Comparison of ENCODE assay signal across 12 cellular contexts in genomic region chr3:46977811-46978195, GRCh38. TPM values are rescaled to one million over a fixed set of nuclear protein-coding genes. Genes with fewer than 3 reads are reported as not detected.
A peak's percentile ranks its signal among the peaks of the same experiment; 100 is the strongest.
DNase-seq lines count a peak whose midpoint lies in the region; ATAC-seq and TF ChIP-seq lines count a peak whose summit lies in the region.
"Had no signal": no experiment of that assay in that cellular context is flagged by ENCODE, and none has a peak within 500 bp of the region (broad histone marks: within the 10 kb centered on the region; RNA-seq: fewer than 3 reads in every experiment).

No MANE protein-coding gene starts in this region.

- H3K9me3 ChIP-seq in Caco-2 = no peaks in the 10 kb centered on the region
- H3K9me3 ChIP-seq in Peyer's patch = no peaks in the 10 kb centered on the region
- no peaks in the 10 kb centered on the region for H3K9me3 ChIP-seq in esophagus muscularis mucosa
- H3K9me3 ChIP-seq: pancreas had no signal

- H3K27ac Mint-ChIP-seq in Caco-2 (ENCODE audit: unreplicated experiment) (peak overlapping the region; percentile 98), progenitor cell of endocrine pancreas (peak overlapping the region; percentile 99)

- CTCF ChIA-PET in Caco-2 (lab: Charles Lee) = no interaction called here

- 98% methylated on average over 5 of the region's 5 CpGs for WGBS in esophagus muscularis mucosa

- H3K4me3 Mint-ChIP-seq in Caco-2 (ENCODE audit: unreplicated experiment) (peak overlapping the region; percentile 91), progenitor cell of endocrine pancreas (ENCODE audit: low read depth) (peak overlapping the region; percentile 99)

- H3K4me1 Mint-ChIP-seq in Caco-2 (ENCODE audit: low read depth, unreplicated experiment) (peaks cover 23% of the 10 kb centered on the region), progenitor cell of endocrine pancreas (ENCODE audit: low read depth) (peaks cover 49% of the 10 kb centered on the region)

- TF ChIP-seq CTCF in Caco-2 (IDR thresholded peaks at IDR 0.05; ENCODE audit: insufficient read depth in 1 of 2, low read depth in 1 of 2, low read length in 1 of 2, severe bottlenecking in 1 of 2, unreplicated experiment in 1 of 2) (no peak), Peyer's patch (IDR thresholded peaks at IDR 0.05) (no peak), esophagus muscularis mucosa (IDR thresholded peaks at IDR 0.05) (no peak), progenitor cell of endocrine pancreas (IDR thresholded peaks at IDR 0.05; ENCODE audit: unreplicated experiment) (no peak)

- H3K4me1 ChIP-seq in Caco-2 = peaks cover 49% of the 10 kb centered on the region
- peaks cover 0 to 62% (median 18%) of the 10 kb centered on the region in 4 donors for H3K4me1 ChIP-seq in Peyer's patch
- peaks cover 47 to 78% (median 74%) of the 10 kb centered on the region in 4 donors for H3K4me1 ChIP-seq in esophagus muscularis mucosa

- peaks cover 38% of the 10 kb centered on the region for H3K36me3 Mint-ChIP-seq in Caco-2 (ENCODE audit: insufficient read depth, unreplicated experiment)
- peaks cover 6% of the 10 kb centered on the region for H3K36me3 Mint-ChIP-seq in progenitor cell of endocrine pancreas (ENCODE audit: insufficient read depth)

- H3K9me3 Mint-ChIP-seq in Caco-2 (ENCODE audit: unreplicated experiment) (no peaks in the 10 kb centered on the region), progenitor cell of endocrine pancreas (ENCODE audit: low read depth) (no peaks in the 10 kb centered on the region)

- intact Hi-C loops in Caco-2 (cut with micrococcal nuclease; ENCODE audit: unreplicated experiment) (no loop called here), esophagus muscularis mucosa (cut with DNase I) (loop anchor here (5.0 kb wide), 1 partner anchor 41 kb away; no protein-coding TSS in a partner anchor)

- POLR2A ChIA-PET in Caco-2 (lab: Charles Lee) = no interaction called here

- no peak for TF ChIP-seq EP300 in esophagus muscularis mucosa (IDR thresholded peaks at IDR 0.05)

- DNase-seq in Caco-2 = no peak
- DNase-seq in Peyer's patch = no peak
- DNase-seq in esophagus muscularis mucosa (ENCODE audit: extremely low spot score) = no peak
- DNase-seq in progenitor cell of endocrine pancreas (ENCODE audit: low spot score, unreplicated experiment) = no peak
- DNase-seq in NCI-H748 (lab: John Stamatoyannopoulos, UW; ENCODE audit: unreplicated experiment) = no peak
- no peak for DNase-seq in LoVo (ENCODE audit: low spot score)
- DNase-seq: activated CD4-positive, alpha-beta T cell treated with anti-CD3 and anti-CD28 coated beads for 1 hour; Kasumi-1; NK-92 treated with Interleukin-12 subunit alpha and Interleukin-12 subunit beta, amount 100 ng/mL, for 24 hours had no signal

- H3K27me3 ChIP-seq in Caco-2 (replicated peaks; ENCODE audit: control insufficient read depth, insufficient read depth, low read length) (no peaks in the 10 kb centered on the region), Peyer's patch (no peaks in the 10 kb centered on the region), esophagus muscularis mucosa (no peaks in the 10 kb centered on the region)
- H3K27me3 ChIP-seq: pancreas had no signal

- ATAC-seq in HG03460 (IDR thresholded peaks at IDR 0.05; ENCODE audit: unreplicated experiment) = no peak
- ATAC-seq in HG03432 (IDR thresholded peaks at IDR 0.05; ENCODE audit: unreplicated experiment) = no peak
- ATAC-seq: pancreas had no signal

- peak overlapping the region in 3 of 4 donors; percentile 73 to 93 (median 87) for H3K27ac ChIP-seq in Peyer's patch
- H3K27ac ChIP-seq in esophagus muscularis mucosa (replicated peaks in 1 of 4) = peak overlapping the region; percentile 20 to 94 (median 89)

- H3K36me3 ChIP-seq in Caco-2 (ENCODE audit: control insufficient read depth, insufficient read depth, low read length) (no peaks in the 10 kb centered on the region), Peyer's patch (no peaks in the 10 kb centered on the region), esophagus muscularis mucosa (peaks cover 0 to 5% (median 0%) of the 10 kb centered on the region in 4 donors)
- H3K36me3 ChIP-seq: pancreas had no signal

- BruUV-seq in Caco-2 (replicated peaks; lab: Mats Ljungman, UMichigan) = no TSS peak

- H3K27me3 Mint-ChIP-seq in Caco-2 (ENCODE audit: insufficient read depth, unreplicated experiment) (no peaks in the 10 kb centered on the region), progenitor cell of endocrine pancreas (no peaks in the 10 kb centered on the region)

- TF ChIP-seq POLR2A in Peyer's patch (IDR thresholded peaks at IDR 0.05) (no peak), esophagus muscularis mucosa (IDR thresholded peaks at IDR 0.05; ENCODE audit: low read depth) (no peak)

- H3K4me3 ChIP-seq in Caco-2 (ENCODE audit: low read depth, low read length) (no peak overlapping the region), Peyer's patch (no peak overlapping the region), esophagus muscularis mucosa (no peak overlapping the region)

RNA-seq across cellular contexts. Expression of gene CCDC12, which starts 1.3 kb away (rescaled TPM):
- total RNA-seq in Caco-2 (2022) (52.7 and 60.8 TPM in 2 replicates), Peyer's patch (10 to 100 TPM; 41.7 to 90.0 (median 59.2) TPM), esophagus muscularis mucosa (10 to 100 TPM; 27.5 to 54.8 (median 36.7) TPM), progenitor cell of endocrine pancreas (62.3 and 64.3 TPM in 2 replicates)

RNA-seq across cellular contexts. Expression of gene NBEAL2, which starts 1.7 kb away (rescaled TPM):
- 62.4 and 76.9 TPM in 2 replicates for total RNA-seq in Caco-2 (2022)
- 100 to 1,000 TPM; 111 to 304 (median 229) TPM for total RNA-seq in Peyer's patch
- total RNA-seq in esophagus muscularis mucosa = 10 to 100 TPM; 16.6 to 22.1 (median 21.2) TPM
- total RNA-seq in progenitor cell of endocrine pancreas = 292 and 320 TPM in 2 replicates
